Comparison of ENCODE assay signal across 10 cellular contexts in genomic region chr10:77308084-77308732, GRCh38.
"Had no signal": no experiment of that assay in that cellular context is flagged by ENCODE, and none has a peak within 500 bp of the region (broad histone marks: within the 10 kb centered on the region; RNA-seq: fewer than 3 reads in every experiment).

No MANE protein-coding gene starts in this region.

- H3K36me3 ChIP-seq: left lung, thyroid gland, vagina had no signal

- H3K27ac ChIP-seq: left lung, thyroid gland, vagina had no signal

- H3K9me3 ChIP-seq: left lung, mucosa of descending colon, thyroid gland, vagina had no signal

- H3K4me1 ChIP-seq: left lung, thyroid gland had no signal

- H3K27me3 ChIP-seq: thyroid gland, vagina had no signal

- DNase-seq: activated CD4-positive, alpha-beta memory T cell treated with anti-CD3 and anti-CD28 coated beads for 36 hours; activated gamma-delta T cell treated with Interleukin-2 at 50 U/mL for 16 hours; activated naive CD8-positive, alpha-beta T cell treated with anti-CD3 and anti-CD28 coated beads for 36 hours; activated T-cell treated with anti-CD3 and anti-CD28 coated beads, Interleukin-2, amount 50 U/mL, for 4 hours; left lung; mucosa of descending colon; stimulated activated CD4-positive, alpha-beta T cell treated with anti-CD3 and anti-CD28 coated beads, Interleukin-15, amount 100 ng/mL, for 24 hours; stimulated activated CD4-positive, alpha-beta T cell treated with anti-CD3 and anti-CD28 coated beads, Interleukin-4, amount 100 ng/mL, for 24 hours; thyroid gland had no signal

- H3K4me3 ChIP-seq: left lung, mucosa of descending colon, thyroid gland, vagina had no signal
